In the genomic region with DNA sequence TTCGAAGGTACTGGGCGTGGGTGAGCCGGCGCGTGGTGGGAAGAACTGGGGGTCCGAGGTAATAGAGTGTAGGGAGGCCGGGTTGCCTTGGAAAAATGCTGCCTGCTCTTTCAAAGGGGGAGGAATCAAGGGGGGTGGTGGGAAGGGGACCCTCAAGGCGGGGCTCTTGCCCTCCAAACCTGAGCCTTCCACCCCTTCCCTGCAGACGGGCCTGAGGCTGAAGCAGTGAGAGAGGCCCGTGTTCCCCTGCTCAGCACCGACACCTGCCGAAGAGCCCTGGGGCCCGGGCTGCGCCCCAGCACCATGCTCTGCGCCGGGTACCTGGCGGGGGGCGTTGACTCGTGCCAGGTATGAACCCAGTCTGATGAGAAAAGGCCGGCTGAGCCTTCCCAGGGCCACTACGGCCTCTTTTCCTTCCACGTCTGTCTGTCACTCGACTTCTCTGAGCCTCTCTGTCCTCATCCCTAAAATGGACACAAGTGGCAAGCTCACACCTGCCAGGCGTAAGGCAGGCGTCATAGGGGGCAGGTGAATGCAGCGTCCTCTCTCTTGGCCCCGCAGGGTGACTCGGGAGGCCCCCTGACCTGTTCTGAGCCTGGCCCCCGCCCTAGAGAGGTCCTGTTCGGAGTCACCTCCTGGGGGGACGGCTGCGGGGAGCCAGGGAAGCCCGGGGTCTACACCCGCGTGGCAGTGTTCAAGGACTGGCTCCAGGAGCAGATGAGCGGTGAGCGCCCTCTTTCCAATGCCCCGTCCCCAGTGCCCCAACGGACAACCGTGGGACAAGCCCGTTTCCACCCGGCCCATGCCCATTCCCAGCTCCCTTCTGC, we compare ENCODE assay signal across 14 cellular contexts. TPM values are rescaled to one million over a fixed set of nuclear protein-coding genes. Genes with fewer than 3 reads are reported as not detected.
DNase-seq lines count a peak whose midpoint lies in the region; ATAC-seq, FAIRE-seq and TF ChIP-seq lines count a peak whose summit lies in the region.
"Had no signal": no experiment of that assay in that cellular context is flagged by ENCODE, and none has a peak within 500 bp of the region (broad histone marks: within the 10 kb centered on the region; RNA-seq: fewer than 3 reads in every experiment).

No MANE protein-coding gene starts in this region.

- no peak overlapping the region for H3K18ac ChIP-seq in mesenchymal stem cell (ENCODE audit: low read depth in 1 of 2, low read length in 2 of 2)

- H4K8ac ChIP-seq in mesenchymal stem cell (ENCODE audit: low read length): no peak overlapping the region

- H3K4me1 Mint-ChIP-seq in CD8-positive, alpha-beta T cell (ENCODE audit: low read depth): peaks cover 9% of the 10 kb centered on the region
- peaks cover 6% of the 10 kb centered on the region; the same call in 1 of the 2 replicates for H3K4me1 Mint-ChIP-seq in WTC11

- H2BK120ac ChIP-seq in mesenchymal stem cell (ENCODE audit: low read depth, low read length): no peak overlapping the region

- H3K36me3 Mint-ChIP-seq in CD8-positive, alpha-beta T cell: no peaks in the 10 kb centered on the region
- H3K36me3 Mint-ChIP-seq in WTC11: no peaks in the 10 kb centered on the region

- intact Hi-C loops in CD8-positive, alpha-beta T cell (cut with DNase I, micrococcal nuclease): loop anchor here (1.0 to 5.0 kb wide), 6 partner anchors 26 to 671 kb away; no protein-coding TSS in a partner anchor

- no peak overlapping the region for H3K27ac Mint-ChIP-seq in CD8-positive, alpha-beta T cell
- no peak overlapping the region for H3K27ac Mint-ChIP-seq in WTC11

- CTCF ChIA-PET in A549 (lab: Yijun Ruan, JAX): interaction anchor here (0.5 to 8.2 kb wide), 52 partner anchors 8 to 1727 kb away, joined by 3 to 107 read pairs (median 4); a partner anchor contains a TSS
- CTCF ChIA-PET in CD8-positive, alpha-beta T cell (lab: Charles Lee): interaction anchor here (0.7 to 2.1 kb wide), 8 partner anchors 8 to 76 kb away, joined by 3 to 7 read pairs (median 4); no protein-coding TSS in a partner anchor
- CTCF ChIA-PET in WTC11 (lab: Charles Lee): interaction anchor here (0.6 to 6.5 kb wide), 53 partner anchors 8 to 846 kb away, joined by 3 to 104 read pairs (median 5); a partner anchor contains a TSS

- no peak overlapping the region for H3K14ac ChIP-seq in mesenchymal stem cell (ENCODE audit: low read length in 2 of 2)

- H3K4me1 ChIP-seq in A549 (peaks cover 17% of the 10 kb centered on the region; the same call in 1 of the 3 replicates), mesenchymal stem cell (ENCODE audit: control insufficient read depth, insufficient read depth, low read depth, low read length) (peaks cover 20% of the 10 kb centered on the region)
- peaks cover 18% of the 10 kb centered on the region for H3K4me1 ChIP-seq in CD8-positive, alpha-beta T cell (ENCODE audit: insufficient read depth, low read length)

- ATAC-seq in A549 (peak; percentile 25 to 40), WTC11 (no peak), GM18520 (IDR thresholded peaks at IDR 0.05; ENCODE audit: unreplicated experiment) (no peak)
- peak; percentile 22 for ATAC-seq in CD8-positive, alpha-beta T cell

- no peak for TF ChIP-seq CTCF in A549 (IDR thresholded peaks at IDR 0.05)
- TF ChIP-seq CTCF in CD8-positive, alpha-beta T cell (IDR thresholded peaks at IDR 0.05): no peak
- no peak for TF ChIP-seq CTCF in WTC11 (IDR thresholded peaks at IDR 0.05)

- no peaks in the 10 kb centered on the region for H3K36me3 ChIP-seq in CD8-positive, alpha-beta T cell (ENCODE audit: insufficient read depth, low read length)
- no peaks in the 10 kb centered on the region for H3K36me3 ChIP-seq in mesenchymal stem cell (ENCODE audit: control insufficient read depth in 1 of 2, insufficient read depth in 2 of 2, low read depth in 1 of 2, low read length in 2 of 2)
- H3K36me3 ChIP-seq: SJSA1 had no signal

- H3K79me1 ChIP-seq in mesenchymal stem cell (replicated peaks; ENCODE audit: low read length, poor library complexity, severe bottlenecking): no peaks in the 10 kb centered on the region

- no peak overlapping the region for H3K23ac ChIP-seq in mesenchymal stem cell (ENCODE audit: low read length in 2 of 2)

- peak overlapping the region in 1 of 2 experiments; percentile 87; a peak in 3 of 6 replicates for H3K27ac ChIP-seq in A549
- no peak overlapping the region for H3K27ac ChIP-seq in CD8-positive, alpha-beta T cell (ENCODE audit: low read depth, low read length)
- H3K27ac ChIP-seq in mesenchymal stem cell (ENCODE audit: low read length, poor library complexity, severe bottlenecking): no peak overlapping the region
- H3K27ac ChIP-seq: SJSA1 had no signal

- 15% methylated on average over 28 of the region's 42 CpGs for WGBS in A549 (ENCODE audit: missing lambda C conversion rate)
- WGBS in mesenchymal stem cell: 46% methylated on average over 42 of the region's 42 CpGs

- no peak for TF ChIP-seq EP300 in A549 (IDR thresholded peaks at IDR 0.05)

- FAIRE-seq in A549 (lab: Jason Lieb, UNC): no peak

- H3K4me3 ChIP-seq in A549: peak overlapping the region; percentile 45
- peak overlapping the region; percentile 49 for H3K4me3 ChIP-seq in CD8-positive, alpha-beta T cell (ENCODE audit: low read depth, low read length)
- H3K4me3 ChIP-seq in mesenchymal stem cell (ENCODE audit: insufficient read depth in 1 of 2, low read depth in 1 of 2, low read length in 2 of 2): no peak overlapping the region

- POLR2A ChIA-PET in A549 (lab: Yijun Ruan, JAX) (interaction anchor here (0.6 to 2.6 kb wide), 2 partner anchors 28 to 70 kb away, joined by 3 to 13 read pairs; a partner anchor contains a TSS), WTC11 (lab: Charles Lee) (interaction anchor here (0.8 to 1.7 kb wide), 2 partner anchors 21 to 28 kb away, joined by 3 to 4 read pairs; a partner anchor contains a TSS)
- POLR2A ChIA-PET in CD8-positive, alpha-beta T cell (lab: Charles Lee): interaction anchor here (2.2 kb wide), 1 partner anchor 28 kb away, joined by 6 read pairs; a partner anchor contains a TSS

- H3K27me3 Mint-ChIP-seq in CD8-positive, alpha-beta T cell (ENCODE audit: low read depth): peaks cover 46% of the 10 kb centered on the region
- H3K27me3 Mint-ChIP-seq in WTC11 (ENCODE audit: low read depth): peaks cover 43% of the 10 kb centered on the region

- peaks cover 25% of the 10 kb centered on the region for H3K27me3 ChIP-seq in CD8-positive, alpha-beta T cell (ENCODE audit: insufficient read depth, low read length)
- peaks cover 73 to 84% of the 10 kb centered on the region in 2 experiments for H3K27me3 ChIP-seq in mesenchymal stem cell (ENCODE audit: control insufficient read depth in 1 of 2, insufficient read depth in 1 of 2, low read length in 2 of 2)

- H3K4me2 ChIP-seq in A549: peak overlapping the region; percentile 93
- peak overlapping the region; percentile 74 for H3K4me2 ChIP-seq in mesenchymal stem cell (ENCODE audit: low read length, poor library complexity, severe bottlenecking)

- no peak overlapping the region for H3K9ac ChIP-seq in mesenchymal stem cell (ENCODE audit: low read length)

- H3K9me3 ChIP-seq in A549 (no peaks in the 10 kb centered on the region), mesenchymal stem cell (ENCODE audit: control insufficient read depth, low read length) (no peaks in the 10 kb centered on the region)
- no peaks in the 10 kb centered on the region for H3K9me3 ChIP-seq in CD8-positive, alpha-beta T cell (ENCODE audit: low read length)
- H3K9me3 ChIP-seq: SJSA1 had no signal

- no peak overlapping the region for H4K91ac ChIP-seq in mesenchymal stem cell (ENCODE audit: low read length)

- H2AK5ac ChIP-seq in mesenchymal stem cell (ENCODE audit: low read length, severe bottlenecking): no peak overlapping the region

- H3K4me3 Mint-ChIP-seq in CD8-positive, alpha-beta T cell: peak overlapping the region; percentile 50
- peak overlapping the region; percentile 52 for H3K4me3 Mint-ChIP-seq in WTC11

- DNase-seq in A549 (ENCODE audit: low read depth in 1 of 2, low spot score in 1 of 2): peak; percentile 28 to 46
- DNase-seq in CD8-positive, alpha-beta T cell: no peak
- no peak for DNase-seq in WTC11 (ENCODE audit: low spot score)
- DNase-seq in mesenchymal stem cell: no peak
- DNase-seq in GM19240 (ENCODE audit: insufficient read length, low spot score): no peak
- no peak for DNase-seq in stimulated activated CD4-positive, alpha-beta T cell treated with anti-CD3 and anti-CD28 coated beads, Interleukin-2, amount 100 ng/mL, for 24 hours
- DNase-seq in NCI-H82 treated with DMSO at 0.1 percent for 48 hours (lab: John Stamatoyannopoulos, UW; ENCODE audit: unreplicated experiment): no peak
- DNase-seq: GOT3, NCI-H1092 treated with DMSO at 0.1 percent for 48 hours, NCI-H774 had no signal

- H2BK15ac ChIP-seq in mesenchymal stem cell (ENCODE audit: low read depth, poor library complexity, severe bottlenecking): no peak overlapping the region

- H2BK5ac ChIP-seq in mesenchymal stem cell (ENCODE audit: low read depth, low read length, poor library complexity, severe bottlenecking): no peak overlapping the region

- no peak overlapping the region for H2BK12ac ChIP-seq in mesenchymal stem cell (ENCODE audit: low read length in 2 of 2)

- no peak for TF ChIP-seq POLR2A in A549 (IDR thresholded peaks at IDR 0.05; ENCODE audit: low read length)

- no peak for TF ChIP-seq RAD21 in A549 (conservative IDR thresholded peaks at IDR 0.05 in 1 of 2, IDR thresholded peaks at IDR 0.05 in 1 of 2)

- no peak overlapping the region for H3K4ac ChIP-seq in mesenchymal stem cell (ENCODE audit: low read depth in 1 of 2, low read length in 2 of 2)

- H2AFZ ChIP-seq in mesenchymal stem cell (ENCODE audit: low read depth, low read length): no peak overlapping the region

- H3K9me3 Mint-ChIP-seq in CD8-positive, alpha-beta T cell: no peaks in the 10 kb centered on the region
- no peaks in the 10 kb centered on the region for H3K9me3 Mint-ChIP-seq in WTC11

RNA-seq across cellular contexts. Expression of a gene that starts 2.9 kb away (rescaled TPM):
- polyA plus RNA-seq in A549 (2011; rRNA removed): not detected in 2 replicates
- polyA plus RNA-seq in A549 (2012; cell fraction: cytosol; rRNA removed): 0.03 and 0.14 TPM in 2 replicates
- polyA plus RNA-seq in A549 (2012; cell fraction: nucleus; rRNA removed): 0.12 and 0.28 TPM in 2 replicates
- 0.07 TPM in 1 of 3 replicates, not detected in the others for polyA plus RNA-seq in A549 (2017; fragmentation: RNase III; extraction: RNeasy Plus Mini Kit Qiagen cat#74134 plus additional on column Dnase treatment)
- not detected in 2 replicates for polyA minus RNA-seq in A549 (2011; rRNA and poly(A)+ RNA removed)
- total RNA-seq in CD8-positive, alpha-beta T cell: not detected
- not detected in 3 replicates for total RNA-seq in WTC11 (2021)
- polyA plus RNA-seq in mesenchymal stem cell (2013, experiment 1 of 2): not detected
- polyA plus RNA-seq in mesenchymal stem cell (2013, experiment 2 of 2): not detected
- total RNA-seq: omental fat pad, SJSA1, subcutaneous adipose tissue had no signal

RNA-seq across cellular contexts. Expression of a gene that starts 2.9 kb away (rescaled TPM):
- not detected in 2 replicates for polyA plus RNA-seq in A549 (2011; rRNA removed)
- polyA plus RNA-seq in A549 (2012; cell fraction: cytosol; rRNA removed): not detected in 2 replicates
- polyA plus RNA-seq in A549 (2012; cell fraction: nucleus; rRNA removed): not detected in 2 replicates
- not detected in 3 replicates for polyA plus RNA-seq in A549 (2017; fragmentation: RNase III; extraction: RNeasy Plus Mini Kit Qiagen cat#74134 plus additional on column Dnase treatment)
- polyA minus RNA-seq in A549 (2011; rRNA and poly(A)+ RNA removed): not detected in 2 replicates
- not detected for total RNA-seq in CD8-positive, alpha-beta T cell
- total RNA-seq in WTC11 (2021): 0.07 to 0.11 TPM in 2 of 3 replicates, not detected in the other
- polyA plus RNA-seq in mesenchymal stem cell (2013, experiment 1 of 2): not detected
- polyA plus RNA-seq in mesenchymal stem cell (2013, experiment 2 of 2): not detected
- total RNA-seq: omental fat pad, SJSA1, subcutaneous adipose tissue had no signal

RNA-seq across cellular contexts. Expression of a gene that starts 16.4 kb away (rescaled TPM):
- polyA plus RNA-seq in A549 (2011; rRNA removed) (not detected in 2 replicates), A549 (2017; fragmentation: RNase III; extraction: RNeasy Plus Mini Kit Qiagen cat#74134 plus additional on column Dnase treatment) (not detected in 3 replicates)
- polyA plus RNA-seq in A549 (2012; cell fraction: cytosol; rRNA removed): not detected in 2 replicates
- not detected in 2 replicates for polyA plus RNA-seq in A549 (2012; cell fraction: nucleus; rRNA removed)
- polyA minus RNA-seq in A549 (2011; rRNA and poly(A)+ RNA removed): not detected in 2 replicates
- total RNA-seq in CD8-positive, alpha-beta T cell: not detected
- 0.20 TPM in 1 of 3 replicates, not detected in the others for total RNA-seq in WTC11 (2021)
- polyA plus RNA-seq in mesenchymal stem cell (2013, experiment 1 of 2): not detected
- polyA plus RNA-seq in mesenchymal stem cell (2013, experiment 2 of 2): not detected
- total RNA-seq: omental fat pad, SJSA1, subcutaneous adipose tissue had no signal

RNA-seq across cellular contexts. Expression of a gene that starts 27.3 kb away (rescaled TPM):
- polyA plus RNA-seq in A549 (2011; rRNA removed) (7.4 and 10.5 TPM in 2 replicates), A549 (2017; fragmentation: RNase III; extraction: RNeasy Plus Mini Kit Qiagen cat#74134 plus additional on column Dnase treatment) (5.7 to 5.9 TPM (median 5.7 TPM) in 3 replicates)
- 3.4 and 3.9 TPM in 2 replicates for polyA plus RNA-seq in A549 (2012; cell fraction: cytosol; rRNA removed)
- 4.3 and 5.8 TPM in 2 replicates for polyA plus RNA-seq in A549 (2012; cell fraction: nucleus; rRNA removed)
- polyA minus RNA-seq in A549 (2011; rRNA and poly(A)+ RNA removed): 6.8 and 7.0 TPM in 2 replicates
- total RNA-seq in CD8-positive, alpha-beta T cell: 10 to 100 TPM; 16.5 to 17.2 TPM
- total RNA-seq in WTC11 (2021): 5.2 to 9.0 TPM (median 6.1 TPM) in 3 replicates
- 2.6 TPM for polyA plus RNA-seq in mesenchymal stem cell (2013, experiment 1 of 2)
- 2.8 TPM for polyA plus RNA-seq in mesenchymal stem cell (2013, experiment 2 of 2)

RNA-seq across cellular contexts. Expression of a gene that starts 27.4 kb away (rescaled TPM):
- polyA plus RNA-seq in A549 (2011; rRNA removed) (49.1 and 51.4 TPM in 2 replicates), A549 (2017; fragmentation: RNase III; extraction: RNeasy Plus Mini Kit Qiagen cat#74134 plus additional on column Dnase treatment) (177 to 234 TPM (median 197 TPM) in 3 replicates)
- polyA plus RNA-seq in A549 (2012; cell fraction: cytosol; rRNA removed): 40.5 and 41.6 TPM in 2 replicates
- polyA plus RNA-seq in A549 (2012; cell fraction: nucleus; rRNA removed): 24.7 and 43.5 TPM in 2 replicates
- 30.4 and 45.0 TPM in 2 replicates for polyA minus RNA-seq in A549 (2011; rRNA and poly(A)+ RNA removed)
- total RNA-seq in CD8-positive, alpha-beta T cell: 10 to 100 TPM; 53.8 to 55.2 TPM
- total RNA-seq in WTC11 (2021): 90.6 to 97.8 TPM (median 95.9 TPM) in 3 replicates
- 66.8 TPM for polyA plus RNA-seq in mesenchymal stem cell (2013, experiment 1 of 2)
- polyA plus RNA-seq in mesenchymal stem cell (2013, experiment 2 of 2): 68.3 TPM

Comparison
In these comparisons a context has a peak if more than half of its experiments do, and no peak if none do; other contexts are left out.
1. ATAC-seq: peak in A549 (2 of 2) and CD8-positive, alpha-beta T cell (single experiment); none in WTC11 (single experiment) and GM18520 (single experiment).
2. DNase-seq: peak in A549 (2 of 2); none in CD8-positive, alpha-beta T cell (0 of 7), WTC11 (single experiment), mesenchymal stem cell (single experiment), GM19240 (single experiment), stimulated activated CD4-positive, alpha-beta T cell treated with anti-CD3 and anti-CD28 coated beads, Interleukin-2, amount 100 ng/mL, for 24 hours (0 of 2) and NCI-H82 treated with DMSO at 0.1 percent for 48 hours (single experiment).
3. H3K4me3 ChIP-seq: peak in A549 (single experiment) and CD8-positive, alpha-beta T cell (single experiment); none in mesenchymal stem cell (0 of 2).